1 cellular context compared by ENCODE assay signal in genomic region chr19:12676384-12676792, GRCh38.
TF ChIP-seq lines count a peak whose summit lies in the region.

No MANE protein-coding gene starts in this region.

TF ChIP-seq in K562, 482 proteins besides CTCF, POLR2A, EP300 and RAD21 (continues in another document):
- no peak for TF ChIP-seq ZNF668 (CRISPR knock-in tag; IDR thresholded peaks at IDR 0.05)
- TF ChIP-seq CREB1 (IDR thresholded peaks at IDR 0.05): no peak
- no peak for TF ChIP-seq CREB1 (CRISPR knock-in tag; IDR thresholded peaks at IDR 0.05)
- no peak for TF ChIP-seq ZSCAN29 (IDR thresholded peaks at IDR 0.05)
- TF ChIP-seq TBP (optimal IDR thresholded peaks at IDR 0.05; ENCODE audit: low read depth, low read length): no peak
- TF ChIP-seq XRCC5 (IDR thresholded peaks at IDR 0.05; ENCODE audit: low read depth, low read length): peak; percentile 75
- no peak for TF ChIP-seq ZNF280B (CRISPR knock-in tag; IDR thresholded peaks at IDR 0.05)
- TF ChIP-seq MEIS2 (IDR thresholded peaks at IDR 0.05; ENCODE audit: partially characterized antibody): no peak
- TF ChIP-seq ESRRB (CRISPR knock-in tag; IDR thresholded peaks at IDR 0.05; ENCODE audit: borderline replicate concordance): no peak
- no peak for TF ChIP-seq RAD51 (IDR thresholded peaks at IDR 0.05; ENCODE audit: borderline replicate concordance, low read depth)
- no peak for TF ChIP-seq ZNF165 (CRISPR knock-in tag; IDR thresholded peaks at IDR 0.05; ENCODE audit: borderline replicate concordance)
- peak; percentile 17; the same call in 1 of the 2 replicates for TF ChIP-seq GABPB1 (CRISPR knock-in tag; IDR thresholded peaks at IDR 0.05)
- TF ChIP-seq TRIM28 (IDR thresholded peaks at IDR 0.05): no peak
- TF ChIP-seq KDM1A (IDR thresholded peaks at IDR 0.05): no peak
- no peak for TF ChIP-seq SLC30A9 (CRISPR knock-in tag; IDR thresholded peaks at IDR 0.05)
- peak; percentile 13; the same call in 1 of the 2 replicates for TF ChIP-seq POLR2G (IDR thresholded peaks at IDR 0.05; ENCODE audit: low read depth, low read length)
- TF ChIP-seq ARID3B (CRISPR knock-in tag; IDR thresholded peaks at IDR 0.05; ENCODE audit: borderline replicate concordance): no peak
- TF ChIP-seq SREBF1 (IDR thresholded peaks at IDR 0.05; ENCODE audit: borderline replicate concordance, low read depth, low read length): no peak
- TF ChIP-seq ELF2 (CRISPR knock-in tag; IDR thresholded peaks at IDR 0.05): no peak
- no peak for TF ChIP-seq DNMT1 (IDR thresholded peaks at IDR 0.05)
- peak; percentile 45; the same call in 1 of the 2 replicates for TF ChIP-seq MAX (CRISPR knock-in tag; IDR thresholded peaks at IDR 0.05)
- TF ChIP-seq TAF9B (IDR thresholded peaks at IDR 0.05; ENCODE audit: partially characterized antibody): no peak
- no peak for TF ChIP-seq ILF3 (IDR thresholded peaks at IDR 0.05; ENCODE audit: borderline replicate concordance)
- no peak for TF ChIP-seq RREB1 (CRISPR knock-in tag; IDR thresholded peaks at IDR 0.05)
- no peak for TF ChIP-seq HMG20B (CRISPR knock-in tag; IDR thresholded peaks at IDR 0.05)
- no peak for TF ChIP-seq HNRNPH1 (optimal IDR thresholded peaks at IDR 0.05; ENCODE audit: low read depth, low read length)
- TF ChIP-seq KLF16 (IDR thresholded peaks at IDR 0.05): 0 out of 2 replicates have a peak, but pooled peaks have one; percentile 28
- no peak for TF ChIP-seq RBM14 (IDR thresholded peaks at IDR 0.05; ENCODE audit: borderline replicate concordance, insufficient read depth, low read depth, low read length)
- peak; percentile 40; the same call in 1 of the 2 replicates for TF ChIP-seq SUPT5H (IDR thresholded peaks at IDR 0.05)
- no peak for TF ChIP-seq IRF9 (tag; IDR thresholded peaks at IDR 0.05)
- TF ChIP-seq RBFOX2 (IDR thresholded peaks at IDR 0.05; ENCODE audit: low read depth, low read length): peak; percentile 51; the same call in 1 of the 2 replicates
- TF ChIP-seq JUND (IDR thresholded peaks at IDR 0.05; ENCODE audit: borderline replicate concordance, low read depth, low read length): no peak
- TF ChIP-seq JUND (tag; IDR thresholded peaks at IDR 0.05; ENCODE audit: borderline replicate concordance, low read depth, low read length): no peak
- TF ChIP-seq MTA3 (IDR thresholded peaks at IDR 0.05; ENCODE audit: borderline replicate concordance): no peak
- TF ChIP-seq PYGO2 (tag; IDR thresholded peaks at IDR 0.05): no peak
- no peak for TF ChIP-seq ZNF347 (CRISPR knock-in tag; IDR thresholded peaks at IDR 0.05; ENCODE audit: low read depth)
- TF ChIP-seq FOXJ3 (CRISPR knock-in tag; IDR thresholded peaks at IDR 0.05): no peak
- TF ChIP-seq THRAP3 (IDR thresholded peaks at IDR 0.05; ENCODE audit: borderline replicate concordance): no peak
- no peak for TF ChIP-seq RBM34 (IDR thresholded peaks at IDR 0.05; ENCODE audit: borderline replicate concordance, insufficient read depth, low read length)
- TF ChIP-seq RUNX1 (IDR thresholded peaks at IDR 0.05; ENCODE audit: low read depth): no peak
- TF ChIP-seq HIVEP1 (CRISPR knock-in tag; IDR thresholded peaks at IDR 0.05): no peak
- no peak for TF ChIP-seq NFE2L1 (tag; IDR thresholded peaks at IDR 0.05; ENCODE audit: borderline replicate concordance, low read depth)
- no peak for TF ChIP-seq HMGXB4 (CRISPR knock-in tag; IDR thresholded peaks at IDR 0.05)
- no peak for TF ChIP-seq HNRNPLL (IDR thresholded peaks at IDR 0.05; ENCODE audit: low read depth, low read length, poor library complexity, severe bottlenecking)
- TF ChIP-seq ELF4 (CRISPR knock-in tag; IDR thresholded peaks at IDR 0.05): no peak
- TF ChIP-seq KLF6 (CRISPR knock-in tag; IDR thresholded peaks at IDR 0.05; ENCODE audit: borderline replicate concordance): no peak
- no peak for TF ChIP-seq ZNF143 (CRISPR knock-in tag; IDR thresholded peaks at IDR 0.05)
- TF ChIP-seq YY1 (IDR thresholded peaks at IDR 0.05; ENCODE audit: borderline replicate concordance in 1 of 3, control insufficient read depth in 1 of 3, extremely low read depth in 1 of 3, insufficient read depth in 3 of 3, insufficient read length in 1 of 3, insufficient replicate concordance in 2 of 3, low read depth in 1 of 3, low read length in 2 of 3): peak in 1 of 3 experiments; percentile 29
- no peak for TF ChIP-seq TEAD2 (tag; IDR thresholded peaks at IDR 0.05)
- TF ChIP-seq ZEB2 (IDR thresholded peaks at IDR 0.05): no peak
- TF ChIP-seq ETV5 (CRISPR knock-in tag; IDR thresholded peaks at IDR 0.05; ENCODE audit: low read depth): no peak
- no peak for TF ChIP-seq FIP1L1 (IDR thresholded peaks at IDR 0.05; ENCODE audit: low read depth, low read length, poor library complexity, severe bottlenecking)
- TF ChIP-seq POLR2AphosphoS5 (IDR thresholded peaks at IDR 0.05; ENCODE audit: control insufficient read depth, insufficient read depth, low read depth, low read length): peak; percentile 10; the same call in 1 of the 2 replicates
- no peak for TF ChIP-seq ZNF77 (CRISPR knock-in tag; IDR thresholded peaks at IDR 0.05)
- no peak for TF ChIP-seq HEY1 (CRISPR knock-in tag; IDR thresholded peaks at IDR 0.05; ENCODE audit: borderline replicate concordance)
- TF ChIP-seq SETDB1 (IDR thresholded peaks at IDR 0.05; ENCODE audit: low read length): no peak
- TF ChIP-seq SMARCC2 (IDR thresholded peaks at IDR 0.05; ENCODE audit: low read depth): no peak
- no peak for TF ChIP-seq BDP1 (IDR thresholded peaks at IDR 0.05; ENCODE audit: insufficient read depth, insufficient read length)
- peak; percentile 84 for TF ChIP-seq SMC3 (conservative IDR thresholded peaks at IDR 0.05; ENCODE audit: insufficient read depth, low read depth, low read length)
- TF ChIP-seq NFIC (IDR thresholded peaks at IDR 0.05): no peak
- no peak for TF ChIP-seq SMARCB1 (IDR thresholded peaks at IDR 0.05; ENCODE audit: insufficient read length, low read depth)
- no peak for TF ChIP-seq SRSF9 (IDR thresholded peaks at IDR 0.05; ENCODE audit: borderline replicate concordance, low read depth, low read length)
- no peak for TF ChIP-seq PBX2 (CRISPR knock-in tag; IDR thresholded peaks at IDR 0.05; ENCODE audit: low read depth)
- no peak for TF ChIP-seq PBX2 (tag; conservative IDR thresholded peaks at IDR 0.05; ENCODE audit: low read depth)
- TF ChIP-seq RFX5 (IDR thresholded peaks at IDR 0.05; ENCODE audit: low read depth, low read length): no peak
- TF ChIP-seq TEAD1 (CRISPR knock-in tag; IDR thresholded peaks at IDR 0.05): 0 out of 4 replicates have a peak, but pooled peaks of 1 of the 2 experiments have one; percentile 24
